ENCODE assay signal across 8 cellular contexts in genomic region chr22:42437488-42438292, GRCh38. TPM values are rescaled to one million over a fixed set of nuclear protein-coding genes. Genes with fewer than 3 reads are reported as not detected.
DNase-seq lines count a peak whose midpoint lies in the region; TF ChIP-seq lines count a peak whose summit lies in the region.

No MANE protein-coding gene starts in this region.

- peak overlapping the region; percentile 59 for H3K27ac ChIP-seq in VCaP

- TF ChIP-seq CTCF in VCaP (conservative IDR thresholded peaks at IDR 0.05): peak; percentile 96

- in situ Hi-C loops in T47D (cut with HindIII; ENCODE audit: low pct_unique_long_range_greater_than_20kb, low sequenced_read_pairs): no loop called here

- H3K27me3 ChIP-seq in H7 (ENCODE audit: control insufficient read depth, insufficient read depth, low read length): peaks cover 4% of the 10 kb centered on the region

- H3K4me3 ChIP-seq in H7 (ENCODE audit: insufficient read depth, low read depth, low read length): peak overlapping the region; percentile 73

- DNase-seq in Daoy (ENCODE audit: low read depth): peak; percentile 85
- DNase-seq in H7: peak; percentile 94
- peak; percentile 76 for DNase-seq in NCI-H146 (lab: John Stamatoyannopoulos, UW)
- peak; percentile 47 to 55 for DNase-seq in T47D (ENCODE audit: low read depth in 1 of 2, low spot score in 1 of 2)
- DNase-seq in inferior parietal cortex (ENCODE audit: extremely low spot score): peak; percentile 80
- DNase-seq in stimulated activated CD4-positive, alpha-beta T cell treated with anti-CD3 and anti-CD28 coated beads, Interleukin-12 subunit alpha, Interleukin-12 subunit beta, amount 100 ng/mL, for 48 hours (ENCODE audit: low read depth in 2 of 3, low spot score in 1 of 3): peak; percentile 65 to 88 (median 72)
- no peak for DNase-seq in OCI-M2 (lab: John Stamatoyannopoulos, UW; ENCODE audit: unreplicated experiment)

- no peaks in the 10 kb centered on the region for H3K36me3 ChIP-seq in H7 (replicated peaks; ENCODE audit: control insufficient read depth, insufficient read depth, low read length)

RNA-seq across cellular contexts. Expression of gene NFAM1, which starts 5.5 kb away (rescaled TPM):
- total RNA-seq in Daoy (2014; rRNA removed; shearing (Covaris generic)): 0.17 and 0.51 TPM in 2 replicates
- 0.48 and 0.69 TPM in 2 replicates for total RNA-seq in H7 (2014; rRNA removed; shearing (Covaris generic))
